Comparison of ENCODE assay signal across 9 cellular contexts in the genomic region with DNA sequence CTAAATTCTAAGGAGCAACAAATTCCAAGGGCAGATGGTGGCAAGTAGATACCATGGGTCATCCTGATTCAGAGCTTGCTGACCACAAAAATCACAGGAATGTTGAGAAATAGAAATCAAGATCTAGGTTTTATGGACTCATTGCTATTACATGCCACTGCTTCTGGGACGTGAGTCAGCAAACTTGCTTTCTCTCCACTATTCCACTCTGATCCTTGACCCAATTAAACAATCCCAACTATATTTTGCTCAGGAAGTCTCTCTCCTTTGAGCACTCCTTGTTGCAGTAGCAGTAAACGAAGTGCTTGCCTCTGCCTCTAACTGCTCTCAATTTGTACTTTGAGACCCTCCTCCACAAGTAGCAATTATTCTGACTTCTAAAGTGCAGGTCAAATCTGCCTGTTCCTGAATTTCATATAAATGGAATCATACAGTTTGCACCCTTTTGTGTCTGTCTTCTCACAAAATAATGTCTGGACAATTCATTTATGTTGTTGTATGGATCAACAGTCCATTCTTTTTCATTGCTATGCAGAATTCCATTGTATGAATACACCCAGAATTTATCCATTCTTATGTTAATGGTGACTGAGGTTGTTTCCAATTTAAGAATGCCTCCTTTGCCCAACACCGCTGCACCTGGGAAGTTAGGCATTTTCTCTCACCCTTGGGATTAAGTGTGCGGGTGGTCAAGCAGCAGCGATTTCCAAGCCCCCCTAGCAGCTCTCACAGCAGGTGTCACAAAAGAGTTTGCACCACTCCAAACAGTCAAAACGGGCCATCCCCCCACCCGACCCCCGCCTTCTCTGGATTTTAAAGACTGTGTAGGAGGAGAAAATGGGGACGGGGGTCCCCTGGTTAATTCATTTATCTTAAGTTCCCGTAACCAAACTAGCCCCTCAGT. TPM values are rescaled to one million over a fixed set of nuclear protein-coding genes. Genes with fewer than 3 reads are reported as not detected.
DNase-seq lines count a peak whose midpoint lies in the region; ATAC-seq, FAIRE-seq and TF ChIP-seq lines count a peak whose summit lies in the region.
"Had no signal": no experiment of that assay in that cellular context is flagged by ENCODE, and none has a peak within 500 bp of the region (broad histone marks: within the 10 kb centered on the region; RNA-seq: fewer than 3 reads in every experiment).

No MANE protein-coding gene starts in this region.

- no peaks in the 10 kb centered on the region for H3K79me2 ChIP-seq in K562 (ENCODE audit: control insufficient read depth, insufficient read depth, low read length)

- BruUV-seq in K562 (replicated peaks; lab: Mats Ljungman, UMichigan), result no TSS peak

- H4K20me1 ChIP-seq in K562 (replicated peaks; ENCODE audit: control insufficient read depth, insufficient read depth, low read length), result no peaks in the 10 kb centered on the region

- H3K4me1 ChIP-seq in liver (ENCODE audit: control insufficient read depth in 4 of 4, insufficient read depth in 4 of 4, low read length in 3 of 4), result peaks cover 0 to 7% (median 0%) of the 10 kb centered on the region in 4 donors
- H3K4me1 ChIP-seq in right lobe of liver, result no peaks in the 10 kb centered on the region
- H3K4me1 ChIP-seq in K562 (replicated peaks in 1 of 2; ENCODE audit: control insufficient read depth in 2 of 2, insufficient read depth in 2 of 2, low read length in 2 of 2), result peaks cover 0 to 4% of the 10 kb centered on the region in 2 experiments; a peak in 2 of 5 replicates
- no peaks in the 10 kb centered on the region for H3K4me1 ChIP-seq in small intestine (ENCODE audit: control insufficient read depth in 2 of 2, insufficient read depth in 1 of 2, low read depth in 1 of 2, low read length in 1 of 2)
- H3K4me1 ChIP-seq in ovary (ENCODE audit: insufficient read depth), result no peaks in the 10 kb centered on the region

- H3K4me2 ChIP-seq in K562 (ENCODE audit: insufficient read depth, low read length), result no peak overlapping the region

- FAIRE-seq in K562 (lab: Jason Lieb, UNC) (no peak), small intestine (lab: Jason Lieb, UNC) (no peak)
- FAIRE-seq: GM18507 had no signal

- intact Hi-C loops in right lobe of liver (cut with DNase I), result no loop called here
- intact Hi-C loops in K562 (cut with micrococcal nuclease), result no loop called here
- intact Hi-C loops in ovary (cut with DNase I), result no loop called here

- POLR2A ChIA-PET in K562 (lab: Yijun Ruan, JAX), result no interaction called here

- H3K9me1 ChIP-seq in K562 (ENCODE audit: control insufficient read depth, insufficient read depth, low read length), result no peaks in the 10 kb centered on the region

- DNase-seq in right lobe of liver (no peak), K562 (ENCODE audit: extremely low read depth in 1 of 4, low spot score in 3 of 4) (no peak), left lobe of liver (ENCODE audit: low spot score) (no peak), small intestine (no peak), GDM1 (lab: John Stamatoyannopoulos, UW) (no peak), ovary (no peak), NCI-H2171 (lab: John Stamatoyannopoulos, UW) (no peak)

- in situ Hi-C loops in K562 (cut with MboI), result loop anchor here (10.0 kb wide), 1 partner anchor 95 kb away; no protein-coding TSS in a partner anchor

- no peak overlapping the region for H2AFZ ChIP-seq in K562 (ENCODE audit: low read depth, low read length)

- H3K27me3 ChIP-seq in liver (ENCODE audit: control insufficient read depth in 4 of 4, insufficient read depth in 4 of 4, low read length in 3 of 4) (no peaks in the 10 kb centered on the region), right lobe of liver (no peaks in the 10 kb centered on the region), K562 (ENCODE audit: control insufficient read depth in 2 of 2, insufficient read depth in 2 of 2, low read length in 2 of 2) (no peaks in the 10 kb centered on the region), small intestine (ENCODE audit: control insufficient read depth in 2 of 2, insufficient read depth in 2 of 2, low read length in 2 of 2) (no peaks in the 10 kb centered on the region), ovary (no peaks in the 10 kb centered on the region)

- WGBS in liver, result 75% methylated on average over 10 of the region's 10 CpGs
- WGBS in right lobe of liver (ENCODE audit: insufficient coverage, low coverage, low lambda C conversion rate, missing lambda C conversion rate), result 64% methylated on average over 5 of the region's 10 CpGs
- 39% methylated on average over 9 of the region's 10 CpGs for WGBS in K562 (ENCODE audit: insufficient coverage, low coverage, missing lambda C conversion rate)
- WGBS in small intestine, 3 donors, result 64 to 72% (median 69%) methylated on average over 10 of the region's 10 CpGs
- WGBS in ovary, 3 donors, result 38 to 48% (median 46%) methylated on average over 10 of the region's 10 CpGs

- no peak for ATAC-seq in right lobe of liver
- ATAC-seq in K562, result no peak
- ATAC-seq in left lobe of liver, result peak; percentile 19

- TF ChIP-seq RAD21 in liver (IDR thresholded peaks at IDR 0.05) (no peak), K562 (CRISPR knock-in tag; conservative IDR thresholded peaks at IDR 0.05 in 1 of 2, IDR thresholded peaks at IDR 0.05 in 1 of 2) (no peak)

- TF ChIP-seq POLR2A in right lobe of liver (IDR thresholded peaks at IDR 0.05) (no peak), K562 (conservative IDR thresholded peaks at IDR 0.05) (no peak), ovary (IDR thresholded peaks at IDR 0.05) (no peak)

- H3K36me3 ChIP-seq in liver (ENCODE audit: control insufficient read depth in 4 of 4, insufficient read depth in 3 of 4, low read depth in 1 of 4, low read length in 3 of 4) (peaks cover 0 to 10% (median 2%) of the 10 kb centered on the region in 4 donors), right lobe of liver (peaks cover 0 to 4% (median under 1%) of the 10 kb centered on the region in 4 donors), K562 (ENCODE audit: control insufficient read depth, insufficient read depth, low read length) (peaks cover 2% of the 10 kb centered on the region; the same call in 1 of the 3 replicates), small intestine (ENCODE audit: control insufficient read depth in 2 of 2, insufficient read depth in 2 of 2, low read length in 2 of 2) (peaks cover 0 to 1% of the 10 kb centered on the region in 2 donors), ovary (no peaks in the 10 kb centered on the region)

- TF ChIP-seq CTCF in liver (IDR thresholded peaks at IDR 0.05; ENCODE audit: low read depth, low read length, missing input control) (no peak), right lobe of liver (IDR thresholded peaks at IDR 0.05) (no peak), K562 (IDR thresholded peaks at IDR 0.05 in 2 of 3, conservative IDR thresholded peaks at IDR 0.05 in 1 of 3; ENCODE audit: insufficient read depth in 2 of 3, low read depth in 1 of 3, low read length in 3 of 3) (no peak), ovary (IDR thresholded peaks at IDR 0.05) (no peak)

- H3K4me3 ChIP-seq in liver (ENCODE audit: low read depth in 1 of 3, low read length in 3 of 3), result peak overlapping the region in 2 of 3 donors; percentile 30 to 54
- H3K4me3 ChIP-seq in right lobe of liver, result peak overlapping the region in 1 of 3 donors; percentile 58
- no peak overlapping the region for H3K4me3 ChIP-seq in K562
- no peak overlapping the region for H3K4me3 ChIP-seq in small intestine (ENCODE audit: low read depth in 1 of 2, low read length in 2 of 2)
- no peak overlapping the region for H3K4me3 ChIP-seq in ovary

- CTCF ChIA-PET in K562 (lab: Yijun Ruan, JAX; ENCODE audit: low intra/inter-chr PET ratio), result no interaction called here

- H3K27ac ChIP-seq in liver (ENCODE audit: low read depth in 1 of 2, low read length in 2 of 2), result no peak overlapping the region
- H3K27ac ChIP-seq in right lobe of liver, result no peak overlapping the region
- no peak overlapping the region for H3K27ac ChIP-seq in K562 (ENCODE audit: extremely low read depth, low read depth, low read length)
- H3K27ac ChIP-seq in small intestine (ENCODE audit: low read depth in 1 of 2, low read length in 1 of 2), result no peak overlapping the region
- no peak overlapping the region for H3K27ac ChIP-seq in ovary

- H3K9me3 ChIP-seq in liver (ENCODE audit: control insufficient read depth in 4 of 4, low read length in 3 of 4) (no peaks in the 10 kb centered on the region), right lobe of liver (no peaks in the 10 kb centered on the region), K562 (replicated peaks; ENCODE audit: control insufficient read depth, insufficient read depth, low read depth, low read length) (no peaks in the 10 kb centered on the region), small intestine (ENCODE audit: control insufficient read depth, low read depth) (no peaks in the 10 kb centered on the region), ovary (no peaks in the 10 kb centered on the region)

- TF ChIP-seq EP300 in K562 (IDR thresholded peaks at IDR 0.05; ENCODE audit: low read length) (no peak), ovary (IDR thresholded peaks at IDR 0.05) (no peak)

- no peak overlapping the region for H3K9ac ChIP-seq in liver (ENCODE audit: low read depth in 1 of 2, low read length in 2 of 2)
- H3K9ac ChIP-seq in K562 (ENCODE audit: insufficient read depth in 1 of 2, low read depth in 2 of 2, low read length in 2 of 2), result no peak overlapping the region

TF ChIP-seq in liver, 16 proteins besides CTCF, POLR2A, EP300 and RAD21 (continues in another document):
- TF ChIP-seq FOXA2 (IDR thresholded peaks at IDR 0.05), result no peak
- no peak for TF ChIP-seq YY1 (IDR thresholded peaks at IDR 0.05)

RNA-seq across cellular contexts. Expression of a gene that starts 35.9 kb away (rescaled TPM):
- not detected for total RNA-seq in liver
- polyA plus RNA-seq in liver, result not detected
- total RNA-seq in right lobe of liver, result under 1 TPM in 1 of 6 experiments, not detected in 5; 0.12 TPM
- total RNA-seq in K562 (2011; cell fraction: chromatin; rRNA removed; ENCODE audit: low replicate concordance), result not detected in 2 replicates
- not detected in 2 replicates for total RNA-seq in K562 (2011; cell fraction: nucleolus; rRNA removed)
- total RNA-seq in K562 (2011; cell fraction: nucleoplasm; rRNA removed), result not detected in 2 replicates
- total RNA-seq in K562 (2014; rRNA removed), result not detected in 2 replicates
- total RNA-seq in K562 (2014; rRNA removed; fragmentation: Illumina TruSeq; extraction: Trizol), result not detected in 2 replicates
- not detected in 2 replicates for total RNA-seq in K562 (2015; rRNA removed; fragmentation: Illumina TruSeq; extraction: Trizol)
- not detected in 2 replicates for total RNA-seq in K562 (2021)
- polyA plus RNA-seq in K562 (2011; rRNA removed), result not detected in 2 replicates
- polyA plus RNA-seq in K562 (2011; cell fraction: cytosol; rRNA removed), result not detected in 2 replicates
- polyA plus RNA-seq in K562 (2011; cell fraction: nucleus; rRNA removed), result not detected in 2 replicates
- not detected in 2 replicates for polyA plus RNA-seq in K562 (2012)
- polyA plus RNA-seq in K562 (2014; fragmentation: Illumina TruSeq; extraction: Trizol), result not detected in 2 replicates
- polyA plus RNA-seq in K562 (2014; fragmentation: Nextera tagmentation; extraction: Ambion mirVana), result not detected
- polyA plus RNA-seq in K562 (2014; rRNA removed), result not detected in 2 replicates
- polyA minus RNA-seq in K562 (2011; rRNA and poly(A)+ RNA removed), result not detected in 2 replicates
- not detected in 2 replicates for polyA minus RNA-seq in K562 (2011; cell fraction: cytosol; rRNA and poly(A)+ RNA removed)
- polyA minus RNA-seq in K562 (2011; cell fraction: nucleus; rRNA and poly(A)+ RNA removed), result not detected in 2 replicates
- not detected for total RNA-seq in left lobe of liver
- polyA plus RNA-seq in small intestine, result not detected
- total RNA-seq in ovary, result under 1 TPM in 1 of 7 donors, not detected in 6; 0.13 TPM
- not detected for polyA plus RNA-seq in ovary

Comparison
In these comparisons a context has a peak if more than half of its experiments do, and no peak if none do; other contexts are left out.
1. H3K4me3 ChIP-seq: peak in liver (2 of 3); none in K562 (single experiment), small intestine (0 of 2) and ovary (single experiment).